Comparison of ENCODE assay signal across 10 cellular contexts in genomic region chr1:226029093-226029496, GRCh38. TPM values are rescaled to one million over a fixed set of nuclear protein-coding genes. Genes with fewer than 3 reads are reported as not detected.
A peak's percentile ranks its signal among the peaks of the same experiment; 100 is the strongest.
DNase-seq lines count a peak whose midpoint lies in the region; ATAC-seq, FAIRE-seq and TF ChIP-seq lines count a peak whose summit lies in the region.
"Had no signal": no experiment of that assay in that cellular context is flagged by ENCODE, and none has a peak within 500 bp of the region (broad histone marks: within the 10 kb centered on the region; RNA-seq: fewer than 3 reads in every experiment).

No MANE protein-coding gene starts in this region.

- peak; percentile 87 for ATAC-seq in GM18868 (IDR thresholded peaks at IDR 0.05; ENCODE audit: unreplicated experiment)
- peak; percentile 86 for ATAC-seq in HG02759 (IDR thresholded peaks at IDR 0.05; ENCODE audit: unreplicated experiment)

- H3K36me3 Mint-ChIP-seq in HFFc6 (ENCODE audit: low read depth), result no peaks in the 10 kb centered on the region

- FAIRE-seq in H54 (lab: Jason Lieb, UNC), result no peak
- FAIRE-seq: RCC 7860 had no signal

- H3K4me2 ChIP-seq in MM.1S (ENCODE audit: low read depth, low read length), result peak overlapping the region; percentile 5; the same call in 1 of the 2 replicates

- 0 out of 2 replicates have a peak overlapping the region, but pooled peaks have one; percentile 3 for H2AFZ ChIP-seq in MM.1S (ENCODE audit: low read length)

- H3K9me3 Mint-ChIP-seq in HFFc6, result no peaks in the 10 kb centered on the region

- no peaks in the 10 kb centered on the region for H3K4me1 Mint-ChIP-seq in HFFc6 (ENCODE audit: low read depth)

- no peak overlapping the region for H3K27ac Mint-ChIP-seq in HFFc6

- H3K4me3 ChIP-seq in MM.1S (ENCODE audit: low read length) (no peak overlapping the region), H7 (ENCODE audit: insufficient read depth, low read depth, low read length) (no peak overlapping the region)

- TF ChIP-seq POLR2A in H54 (IDR thresholded peaks at IDR 0.05; ENCODE audit: low read depth, low read length), result no peak

- no peak overlapping the region; the same call in 1 of the 2 replicates for H3K27ac ChIP-seq in MM.1S (ENCODE audit: low read length)

- TF ChIP-seq CTCF in MM.1S (IDR thresholded peaks at IDR 0.05; ENCODE audit: low read length), result no peak
- TF ChIP-seq CTCF in HFFc6 (IDR thresholded peaks at IDR 0.05), result no peak

- no peaks in the 10 kb centered on the region for H3K27me3 ChIP-seq in MM.1S (replicated peaks; ENCODE audit: insufficient read depth, low read length)
- no peaks in the 10 kb centered on the region for H3K27me3 ChIP-seq in H7 (ENCODE audit: control insufficient read depth, insufficient read depth, low read length)

- peaks cover 18% of the 10 kb centered on the region for H3K4me1 ChIP-seq in MM.1S (ENCODE audit: low read length)

- no peaks in the 10 kb centered on the region for H3F3A ChIP-seq in MM.1S (ENCODE audit: insufficient read depth, low read length)

- H3K4me3 Mint-ChIP-seq in HFFc6, result no peak overlapping the region

- H3K36me3 ChIP-seq in MM.1S (replicated peaks; ENCODE audit: insufficient read depth, low read length) (no peaks in the 10 kb centered on the region), H7 (replicated peaks; ENCODE audit: control insufficient read depth, insufficient read depth, low read length) (no peaks in the 10 kb centered on the region)

- H3K9me2 ChIP-seq in MM.1S (replicated peaks; ENCODE audit: insufficient read depth, low read length), result no peaks in the 10 kb centered on the region

- H3K9me3 ChIP-seq in MM.1S (replicated peaks; ENCODE audit: insufficient read depth, low read length), result no peaks in the 10 kb centered on the region

- H4K20me1 ChIP-seq in MM.1S (ENCODE audit: insufficient read depth, low read length), result no peaks in the 10 kb centered on the region

- no peaks in the 10 kb centered on the region for H3K79me2 ChIP-seq in MM.1S (ENCODE audit: low read length)

- peak; percentile 51 for DNase-seq in MM.1S
- DNase-seq in mucosa of gallbladder (ENCODE audit: low spot score), result peak; percentile 37
- no peak for DNase-seq in HFFc6
- DNase-seq in GOT3 (lab: John Stamatoyannopoulos, UW), result no peak
- no peak for DNase-seq in H54 (ENCODE audit: insufficient read length, low spot score)
- no peak for DNase-seq in H7
- DNase-seq: stimulated activated CD4-positive, alpha-beta T cell treated with anti-CD3 and anti-CD28 coated beads, Interleukin-4, amount 100 ng/mL, for 4 hours had no signal

- peaks cover 10% of the 10 kb centered on the region for H3K27me3 Mint-ChIP-seq in HFFc6 (ENCODE audit: insufficient read depth)

- H3K9ac ChIP-seq in MM.1S (ENCODE audit: low read length), result no peak overlapping the region

RNA-seq across cellular contexts. Expression of gene SDE2, which starts 30.0 kb away (rescaled TPM):
- 15.0 TPM for total RNA-seq in mucosa of gallbladder
- 10 to 100 TPM; 16.1 to 18.1 (median 16.5) TPM for total RNA-seq in HFFc6 (2021; fragmentation: NEBNext Ultra II Directional; extraction: Animal tissue kit (Norgen Biotek cat#: 25700))
- 34.4 and 38.4 TPM in 2 replicates for total RNA-seq in H7 (2014; rRNA removed; shearing (Covaris generic))

RNA-seq across cellular contexts. Expression of gene H3-3A, which starts 33.4 kb away (rescaled TPM):
- total RNA-seq in mucosa of gallbladder, result 492 TPM
- total RNA-seq in HFFc6 (2021; fragmentation: NEBNext Ultra II Directional; extraction: Animal tissue kit (Norgen Biotek cat#: 25700)), result 100 to 1,000 TPM; 307 to 338 (median 326) TPM
- total RNA-seq in H7 (2014; rRNA removed; shearing (Covaris generic)), result 963 and 975 TPM in 2 replicates

Comparison
In these comparisons a context has a peak if more than half of its experiments do, and no peak if none do; other contexts are left out.
1. DNase-seq: peak in MM.1S (single experiment) and mucosa of gallbladder (single experiment); none in HFFc6 (single experiment), GOT3 (single experiment), H54 (single experiment) and H7 (single experiment).